ENCODE assay signal across 8 cellular contexts in the genomic region with DNA sequence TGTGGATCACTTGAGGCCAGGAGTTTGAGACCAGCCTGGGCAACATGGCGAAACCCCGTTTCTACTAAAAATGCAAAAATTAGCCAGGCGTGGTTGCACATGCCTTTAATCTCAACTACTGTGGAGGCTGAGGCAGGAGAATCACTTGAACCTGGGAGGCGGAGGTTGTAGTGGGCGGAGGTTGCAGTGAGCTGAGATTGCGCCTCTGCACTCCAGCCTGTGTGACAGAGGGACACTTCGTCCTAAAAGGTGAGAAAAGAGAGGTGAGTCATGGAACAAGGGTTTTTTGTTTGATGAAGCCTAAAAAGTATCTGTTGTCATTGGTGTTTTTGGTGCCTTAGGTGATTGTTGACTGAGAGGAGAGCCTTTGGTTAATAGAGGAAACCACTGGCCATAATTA. TPM values are rescaled to one million over a fixed set of nuclear protein-coding genes. Genes with fewer than 3 reads are reported as not detected.
DNase-seq lines count a peak whose midpoint lies in the region; ATAC-seq, FAIRE-seq and TF ChIP-seq lines count a peak whose summit lies in the region.
"Not testable (repeated sequence)": the region's sequence is repeated elsewhere in the genome, so short reads cannot be mapped to it uniquely, and the experiment has no call there.

No MANE protein-coding gene starts in this region.

- H3K27me3 Mint-ChIP-seq in WTC11 (ENCODE audit: low read depth); activated T-cell treated with anti-CD3 and anti-CD28 coated beads, Interleukin-2, amount 50 U/mL, for 24 hours; activated naive CD8-positive, alpha-beta T cell treated with anti-CD3 and anti-CD28 coated beads for 36 hours; memory B cell: not testable (repeated sequence)

- peak overlapping the region; percentile 17; the same call in 1 of the 3 replicates for H3K4me2 ChIP-seq in A549

- 0 out of 6 replicates have a peak overlapping the region, but pooled peaks of 1 of the 2 experiments have one; percentile 7 for H3K27ac ChIP-seq in A549

- H3K4me3 Mint-ChIP-seq in WTC11; activated T-cell treated with anti-CD3 and anti-CD28 coated beads, Interleukin-2, amount 50 U/mL, for 24 hours; activated naive CD8-positive, alpha-beta T cell treated with anti-CD3 and anti-CD28 coated beads for 36 hours; memory B cell: not testable (repeated sequence)

- peaks cover 39% of the 10 kb centered on the region for H3K4me1 Mint-ChIP-seq in WTC11
- H3K4me1 Mint-ChIP-seq in activated T-cell treated with anti-CD3 and anti-CD28 coated beads, Interleukin-2, amount 50 U/mL, for 24 hours (ENCODE audit: low read depth), result peaks cover 51% of the 10 kb centered on the region
- H3K4me1 Mint-ChIP-seq in activated naive CD8-positive, alpha-beta T cell treated with anti-CD3 and anti-CD28 coated beads for 36 hours, result peaks cover 40% of the 10 kb centered on the region
- H3K4me1 Mint-ChIP-seq in memory B cell, result peaks cover 27% of the 10 kb centered on the region

- POLR2A ChIA-PET in A549 (lab: Yijun Ruan, JAX), result not testable (repeated sequence)
- POLR2A ChIA-PET in WTC11 (lab: Charles Lee), result interaction anchor here (1.0 kb wide), 1 partner anchor 10 kb away, joined by 6 read pairs; no protein-coding TSS in a partner anchor

- not testable (repeated sequence) for TF ChIP-seq RAD21 in A549 (conservative IDR thresholded peaks at IDR 0.05 in 1 of 2, IDR thresholded peaks at IDR 0.05 in 1 of 2)

- CTCF ChIA-PET in A549 (lab: Yijun Ruan, JAX), result interaction anchor here (1.1 kb wide), 1 partner anchor 10 kb away, joined by 3 read pairs; no protein-coding TSS in a partner anchor
- CTCF ChIA-PET in WTC11 (lab: Charles Lee), result not testable (repeated sequence)

- H3K36me3 Mint-ChIP-seq in WTC11, memory B cell: not testable (repeated sequence)
- peaks cover 48% of the 10 kb centered on the region for H3K36me3 Mint-ChIP-seq in activated T-cell treated with anti-CD3 and anti-CD28 coated beads, Interleukin-2, amount 50 U/mL, for 24 hours (ENCODE audit: low read depth)
- H3K36me3 Mint-ChIP-seq in activated naive CD8-positive, alpha-beta T cell treated with anti-CD3 and anti-CD28 coated beads for 36 hours, result peaks cover 24% of the 10 kb centered on the region

- H3K9me3 ChIP-seq in A549, result not testable (repeated sequence)

- H3K4me3 ChIP-seq in A549, result not testable (repeated sequence)

- TF ChIP-seq POLR2A in A549 (IDR thresholded peaks at IDR 0.05; ENCODE audit: low read length), result not testable (repeated sequence)

- DNase-seq in A549 (ENCODE audit: low read depth in 1 of 2, low spot score in 1 of 2); GM18507 (ENCODE audit: extremely low spot score, insufficient read length, low read depth); WTC11 (ENCODE audit: low spot score); activated T-cell treated with anti-CD3 and anti-CD28 coated beads, Interleukin-2, amount 50 U/mL, for 24 hours; memory B cell (ENCODE audit: low spot score in 2 of 2): not testable (repeated sequence)
- DNase-seq in activated naive CD8-positive, alpha-beta T cell treated with anti-CD3 and anti-CD28 coated beads for 36 hours, result peak; percentile 40
- DNase-seq in stimulated activated CD8-positive, alpha-beta memory T cell treated with anti-CD3 and anti-CD28 coated beads, Interleukin-7, amount 100 ng/mL, for 48 hours (ENCODE audit: extremely low read depth in 1 of 2, low read depth in 1 of 2), result peak; percentile 17 to 20

- WGBS in A549 (ENCODE audit: missing lambda C conversion rate), result 84% methylated on average over 7 of the region's 7 CpGs

- FAIRE-seq in A549 (lab: Jason Lieb, UNC), result not testable (repeated sequence)
- peak; percentile 29 for FAIRE-seq in GM18507 (lab: Jason Lieb, UNC)

- H3K27ac Mint-ChIP-seq in WTC11 (peak overlapping the region; percentile 73), memory B cell (peak overlapping the region; percentile 11)
- peak overlapping the region; percentile 35 for H3K27ac Mint-ChIP-seq in activated T-cell treated with anti-CD3 and anti-CD28 coated beads, Interleukin-2, amount 50 U/mL, for 24 hours
- H3K27ac Mint-ChIP-seq in activated naive CD8-positive, alpha-beta T cell treated with anti-CD3 and anti-CD28 coated beads for 36 hours, result not testable (repeated sequence)

- not testable (repeated sequence) for ATAC-seq in A549; WTC11; memory B cell (ENCODE audit: low read depth)
- peak; percentile 34 for ATAC-seq in HG03342 (IDR thresholded peaks at IDR 0.05; ENCODE audit: unreplicated experiment)

- TF ChIP-seq EP300 in A549 (IDR thresholded peaks at IDR 0.05), result not testable (repeated sequence)

- peaks cover 20% of the 10 kb centered on the region for H3K4me1 ChIP-seq in A549

- H3K9me3 Mint-ChIP-seq in WTC11; activated T-cell treated with anti-CD3 and anti-CD28 coated beads, Interleukin-2, amount 50 U/mL, for 24 hours; activated naive CD8-positive, alpha-beta T cell treated with anti-CD3 and anti-CD28 coated beads for 36 hours; memory B cell: not testable (repeated sequence)

- TF ChIP-seq CTCF in A549 (IDR thresholded peaks at IDR 0.05); WTC11 (IDR thresholded peaks at IDR 0.05): not testable (repeated sequence)

RNA-seq across cellular contexts. Expression of gene LMNB1, which starts 11.5 kb away (rescaled TPM):
- 37.0 and 45.9 TPM in 2 replicates for polyA plus RNA-seq in A549 (2011; rRNA removed)
- polyA plus RNA-seq in A549 (2012; cell fraction: cytosol; rRNA removed), result 66.0 and 76.2 TPM in 2 replicates
- 73.3 and 176 TPM in 2 replicates for polyA plus RNA-seq in A549 (2012; cell fraction: nucleus; rRNA removed)
- polyA plus RNA-seq in A549 (2017; fragmentation: RNase III; extraction: RNeasy Plus Mini Kit Qiagen cat#74134 plus additional on column Dnase treatment), result 55.6 to 62.2 TPM (median 57.0 TPM) in 3 replicates
- 16.6 and 19.2 TPM in 2 replicates for polyA minus RNA-seq in A549 (2011; rRNA and poly(A)+ RNA removed)
- total RNA-seq in WTC11 (2021), result 220 to 233 TPM (median 223 TPM) in 3 replicates
- total RNA-seq in activated naive CD8-positive, alpha-beta T cell treated with anti-CD3 and anti-CD28 coated beads for 36 hours, result 100 to 1,000 TPM; 229 to 231 TPM
